In the genomic region with DNA sequence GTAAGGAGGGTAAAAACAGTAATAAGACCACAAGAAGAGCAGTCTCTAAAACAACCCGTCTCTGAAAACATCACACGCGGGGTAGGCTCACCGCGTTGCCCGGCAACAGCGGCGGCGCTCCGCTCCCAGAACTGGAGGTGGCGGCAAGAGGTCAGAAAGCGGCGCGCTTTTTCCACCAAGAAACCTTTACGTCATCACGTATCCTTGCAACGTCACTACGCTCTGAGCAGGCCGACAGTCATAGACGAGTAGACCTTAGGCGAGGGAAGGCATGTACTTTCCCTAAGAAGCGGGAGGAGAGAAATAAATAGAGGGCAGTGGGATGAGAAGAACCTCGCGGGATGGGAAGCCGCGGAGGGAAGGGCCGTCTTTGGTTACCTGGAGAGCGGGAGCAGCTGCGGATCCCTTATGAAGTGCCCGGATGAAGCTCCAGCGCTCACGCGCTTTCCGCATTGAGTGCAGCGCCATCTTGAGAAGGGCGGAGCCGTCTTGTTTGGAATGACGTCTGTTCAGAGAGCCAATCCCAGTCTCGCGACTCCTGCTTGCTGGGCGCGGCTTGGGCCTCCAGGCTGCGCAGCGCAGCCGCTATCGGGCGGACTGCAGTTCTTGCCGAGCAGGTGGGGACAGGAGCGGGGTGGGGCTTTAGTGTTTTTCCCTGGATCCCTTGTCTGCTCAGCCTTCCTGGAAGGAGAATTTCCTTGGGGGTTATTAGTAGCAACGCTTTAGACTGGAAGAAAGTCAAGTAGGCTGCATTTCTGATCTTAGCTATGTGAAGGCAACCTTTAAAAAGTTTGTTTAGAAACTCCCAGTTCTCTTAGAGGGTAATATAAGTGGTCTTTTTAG, we compare ENCODE assay signal across 8 cellular contexts. TPM values are rescaled to one million over a fixed set of nuclear protein-coding genes. Genes with fewer than 3 reads are reported as not detected.
DNase-seq lines count a peak whose midpoint lies in the region; ATAC-seq and TF ChIP-seq lines count a peak whose summit lies in the region.

Gene WARS2, minus strand, starts transcription at position 477 of the 843 bp plus-strand sequence. Its CDS starts 9 bp downstream, at position 468.

- H3K4me1 ChIP-seq in IMR-90 (ENCODE audit: control insufficient read depth, insufficient read depth, low read length) (peaks cover 3% of the 10 kb centered on the region), OCI-LY7 (ENCODE audit: insufficient read depth, low read length, poor library complexity, severe bottlenecking) (peaks cover 27% of the 10 kb centered on the region), mononuclear cell (ENCODE audit: insufficient read depth, low read length) (peaks cover 14% of the 10 kb centered on the region)

- peak within 1 kb of the TSS; percentile 56 for H4K5ac ChIP-seq in IMR-90 (ENCODE audit: low read depth, low read length)

- H3K9ac ChIP-seq in IMR-90 (ENCODE audit: low read depth, low read length), result peak within 1 kb of the TSS; percentile 70

- H4K20me1 ChIP-seq in IMR-90 (ENCODE audit: insufficient read depth, low read length) (no peaks in the 10 kb centered on the region), OCI-LY7 (ENCODE audit: insufficient read depth, low read length) (no peaks in the 10 kb centered on the region)

- TF ChIP-seq CTCF in IMR-90 (conservative IDR thresholded peaks at IDR 0.05; ENCODE audit: low read depth, low read length) (0 out of 2 replicates have a peak, but pooled peaks have one; percentile 4), OCI-LY7 (conservative IDR thresholded peaks at IDR 0.05; ENCODE audit: low read length) (no peak; the same call in 1 of the 2 replicates)

- intact Hi-C loops in IMR-90 (cut with micrococcal nuclease), result loop anchor here (5.0 kb wide), 3 partner anchors 137 to 993 kb away; partner anchors contain the start of gene HAO2
- intact Hi-C loops in OCI-LY7 (cut with micrococcal nuclease; ENCODE audit: unreplicated experiment), result loop anchor here (1.0 to 10.0 kb wide), 3 partner anchors 180 to 1212 kb away; partner anchors contain the start of genes GDAP2, PHGDH and WDR3

- POLR2A ChIA-PET in IMR-90 (lab: Charles Lee; ENCODE audit: unreplicated experiment) (no interaction called here), OCI-LY7 (lab: Charles Lee) (interaction anchor here (0.6 to 1.6 kb wide), 6 partner anchors 8 to 573 kb away, joined by 3 to 5 read pairs (median 3); no protein-coding TSS in a partner anchor)

- in situ Hi-C loops in IMR-90 (cut with MboI; ENCODE audit: low sequenced_read_pairs), result no loop called here

- peaks cover 5% of the 10 kb centered on the region; the same call in 1 of the 2 replicates for H3K9me1 ChIP-seq in IMR-90 (ENCODE audit: insufficient read depth, low read length)

- H2AFZ ChIP-seq in IMR-90 (replicated peaks; ENCODE audit: low read length, poor library complexity), result peak within 1 kb of the TSS; percentile 98
- H2AFZ ChIP-seq in OCI-LY7 (ENCODE audit: low read length), result peak within 1 kb of the TSS; percentile 84

- peak within 1 kb of the TSS; percentile 88; the same call in 1 of the 3 replicates for H2BK15ac ChIP-seq in IMR-90 (ENCODE audit: low read depth, low read length)

- H3K9me3 ChIP-seq in IMR-90 (ENCODE audit: control insufficient read depth, insufficient read depth, low read length) (no peaks in the 10 kb centered on the region), OCI-LY7 (ENCODE audit: low read length) (no peaks in the 10 kb centered on the region), mononuclear cell (ENCODE audit: low read depth, low read length) (no peaks in the 10 kb centered on the region)

- H3K4ac ChIP-seq in IMR-90 (ENCODE audit: low read depth, low read length), result peak within 1 kb of the TSS; percentile 91

- H3K27me3 ChIP-seq in IMR-90 (ENCODE audit: control insufficient read depth, insufficient read depth, low read length), result no peaks in the 10 kb centered on the region
- H3K27me3 ChIP-seq in mononuclear cell (ENCODE audit: insufficient read depth, low read length), result no peaks in the 10 kb centered on the region

- H4K91ac ChIP-seq in IMR-90 (ENCODE audit: insufficient read depth, low read depth, low read length), result peak within 1 kb of the TSS; percentile 95

- H3K14ac ChIP-seq in IMR-90 (replicated peaks; ENCODE audit: low read depth, low read length), result peak within 1 kb of the TSS; percentile 91

- peak within 1 kb of the TSS; percentile 88 for H3K23ac ChIP-seq in IMR-90 (ENCODE audit: low read depth, low read length)

- BruUV-seq in IMR-90 (replicated peaks; lab: Mats Ljungman, UMichigan), result no TSS peak
- TSS peak; percentile 68 for BruUV-seq in OCI-LY7 (replicated peaks; lab: Mats Ljungman, UMichigan)

- H4K8ac ChIP-seq in IMR-90 (ENCODE audit: low read depth in 2 of 2, low read length in 2 of 2), result peak within 1 kb of the TSS; percentile 86 to 93

- H3K56ac ChIP-seq in IMR-90 (ENCODE audit: extremely low read depth, insufficient read depth, low read length), result peak within 1 kb of the TSS; percentile 93

- peak within 1 kb of the TSS; percentile 84 for H2BK120ac ChIP-seq in IMR-90 (ENCODE audit: low read depth, low read length)

- peak within 1 kb of the TSS; percentile 52 for H2BK20ac ChIP-seq in IMR-90 (ENCODE audit: low read depth, low read length)

- dilution Hi-C loops in IMR-90 (cut with HindIII; ENCODE audit: low sequenced_read_pairs, unreplicated experiment), result no loop called here

- H3K36me3 ChIP-seq in IMR-90 (ENCODE audit: control insufficient read depth, insufficient read depth, low read length) (no peaks in the 10 kb centered on the region), OCI-LY7 (ENCODE audit: insufficient read depth, low read length) (no peaks in the 10 kb centered on the region; the same call in 1 of the 2 replicates)

- peak; percentile 97 for TF ChIP-seq POLR2A in IMR-90 (IDR thresholded peaks at IDR 0.05; ENCODE audit: low read depth, low read length)

- peak within 1 kb of the TSS; percentile 90 for H2AK9ac ChIP-seq in IMR-90 (replicated peaks; ENCODE audit: low read depth, low read length, poor library complexity)

- CTCF ChIA-PET in IMR-90 (lab: Yijun Ruan, JAX) (no interaction called here), OCI-LY7 (lab: Charles Lee; ENCODE audit: unreplicated experiment) (interaction anchor here (0.6 to 0.9 kb wide), 2 partner anchors 8 to 25 kb away, joined by 3 read pairs; no protein-coding TSS in a partner anchor)

- peak within 1 kb of the TSS; percentile 52 for H3K4me3 ChIP-seq in IMR-90 (ENCODE audit: insufficient read depth, low read depth, low read length)
- peak within 1 kb of the TSS; percentile 75 for H3K4me3 ChIP-seq in OCI-LY7 (ENCODE audit: low read depth, low read length, poor library complexity, severe bottlenecking)
- H3K4me3 ChIP-seq in mononuclear cell (ENCODE audit: low read length), result peak within 1 kb of the TSS; percentile 56

- DNase-seq in DMS114 treated with DMSO at 0.1 percent for 48 hours (lab: John Stamatoyannopoulos, UW; ENCODE audit: unreplicated experiment) (peak; percentile 98), IMR-90 (peak; percentile 98), OCI-LY7 (ENCODE audit: low spot score) (peak; percentile 99), activated T-cell treated with anti-CD3 and anti-CD28 coated beads for 1 hour (ENCODE audit: low read depth) (peak; percentile 83), epithelial cell of prostate (ENCODE audit: low read depth, low spot score) (peak; percentile 93)
- DNase-seq in stimulated activated CD8-positive, alpha-beta memory T cell treated with anti-CD3 and anti-CD28 coated beads, Interleukin-4, amount 100 ng/mL, for 1 hour (ENCODE audit: low read depth in 2 of 2, low spot score in 1 of 2), result peak; percentile 83 to 85

- H2AK5ac ChIP-seq in IMR-90 (ENCODE audit: low read depth, low read length), result peak within 1 kb of the TSS; percentile 81

- H3K79me2 ChIP-seq in OCI-LY7 (ENCODE audit: insufficient read depth, low read depth, low read length), result peaks cover 24% of the 10 kb centered on the region; the same call in 1 of the 2 replicates

- peak; percentile 94 for ATAC-seq in GM21529 (IDR thresholded peaks at IDR 0.05; ENCODE audit: unreplicated experiment)
- peak; percentile 99 for ATAC-seq in IMR-90 (ENCODE audit: low read depth)

- H3K79me1 ChIP-seq in IMR-90 (ENCODE audit: low read depth in 1 of 2, low read length in 2 of 2), result peaks cover 5 to 30% of the 10 kb centered on the region in 2 experiments; a peak in 3 of 4 replicates

- H2BK5ac ChIP-seq in IMR-90 (ENCODE audit: low read depth, low read length, poor library complexity, severe bottlenecking), result peak within 1 kb of the TSS; percentile 87

- WGBS in IMR-90 (ENCODE audit: extremely low coverage in 2 of 2, insufficient read length in 1 of 2), 2 experiments, result 0% methylated on average over 16 of the region's 50 CpGs; no CpG with 5 or more reads in 1 of the 2 experiments

- TF ChIP-seq RAD21 in IMR-90 (IDR thresholded peaks at IDR 0.05; ENCODE audit: low read length), result no peak

- peak within 1 kb of the TSS; percentile 40 for H3K18ac ChIP-seq in IMR-90 (ENCODE audit: low read depth, low read length)

- H3K27ac ChIP-seq in IMR-90 (ENCODE audit: insufficient read depth, low read length) (peak within 1 kb of the TSS; percentile 79), OCI-LY7 (ENCODE audit: low read depth, low read length, poor library complexity, severe bottlenecking) (peak within 1 kb of the TSS; percentile 72), epithelial cell of prostate (peak within 1 kb of the TSS; percentile 92)

- no peaks in the 10 kb centered on the region for H3K9me2 ChIP-seq in OCI-LY7 (ENCODE audit: insufficient read depth, low read length)

- peak within 1 kb of the TSS; percentile 84 for H3K4me2 ChIP-seq in IMR-90 (ENCODE audit: low read depth, low read length)
- peak within 1 kb of the TSS; percentile 77 for H3K4me2 ChIP-seq in OCI-LY7 (ENCODE audit: low read length)

TF ChIP-seq in IMR-90, 13 proteins besides CTCF, POLR2A, EP300 and RAD21 (continues in another document):
- TF ChIP-seq SMC3 (IDR thresholded peaks at IDR 0.05; ENCODE audit: low read depth, low read length), result no peak
- TF ChIP-seq CHD1 (IDR thresholded peaks at IDR 0.05; ENCODE audit: low read depth, low read length), result no peak
- TF ChIP-seq BHLHE40 (IDR thresholded peaks at IDR 0.05; ENCODE audit: low read depth, low read length), result no peak
- no peak for TF ChIP-seq RCOR1 (IDR thresholded peaks at IDR 0.05; ENCODE audit: insufficient replicate concordance, low read length)
- peak; percentile 17; the same call in 1 of the 2 replicates for TF ChIP-seq MAZ (IDR thresholded peaks at IDR 0.05; ENCODE audit: borderline replicate concordance, low read depth, low read length)
- TF ChIP-seq MAFK (IDR thresholded peaks at IDR 0.05; ENCODE audit: low read depth, low read length), result no peak
- TF ChIP-seq CEBPB (IDR thresholded peaks at IDR 0.05; ENCODE audit: low read depth, low read length), result 0 out of 2 replicates have a peak, but pooled peaks have one; percentile 19
- peak; percentile 67 for TF ChIP-seq MXI1 (IDR thresholded peaks at IDR 0.05; ENCODE audit: borderline replicate concordance, low read depth, low read length)

RNA-seq across cellular contexts. Expression of gene WARS2, which starts in this region (rescaled TPM):
- total RNA-seq in IMR-90 (2012; rRNA removed) (18.3 and 20.3 TPM in 2 replicates), OCI-LY7 (2022) (7.0 and 9.1 TPM in 2 replicates), mononuclear cell (30.1 TPM)
- 5.2 and 5.7 TPM in 2 replicates for polyA plus RNA-seq in IMR-90 (2012; rRNA removed)
- polyA plus RNA-seq in IMR-90 (2012; cell fraction: cytosol; rRNA removed), result 2.8 TPM in 2 replicates
- 2.0 and 4.6 TPM in 2 replicates for polyA plus RNA-seq in IMR-90 (2012; cell fraction: nucleus; rRNA removed; ENCODE audit: low replicate concordance)
- total RNA-seq in OCI-LY7 (2014; rRNA removed; shearing (Covaris generic)), result 8.9 and 11.0 TPM in 2 replicates

Comparison
In these comparisons a context has a peak if more than half of its experiments do, and no peak if none do; other contexts are left out.
1. Peak in every context shown above with its lines: DNase-seq, ATAC-seq, H3K4me3 ChIP-seq and H3K27ac ChIP-seq.